Comparison of ENCODE assay signal across 27 cellular contexts in genomic region chr9:123789893-123790292, GRCh38.
"Had no signal": no experiment of that assay in that cellular context is flagged by ENCODE, and none has a peak within 500 bp of the region (broad histone marks: within the 10 kb centered on the region; RNA-seq: fewer than 3 reads in every experiment).

No MANE protein-coding gene starts in this region.

- H3K27ac ChIP-seq: dorsolateral prefrontal cortex, psoas muscle, stomach, thyroid gland, vagina had no signal

- H3K36me3 ChIP-seq: stomach, thyroid gland, vagina had no signal

- H3K27ac Mint-ChIP-seq: memory B cell; mesothelial cell of epicardium; naive B cell; natural killer cell treated with Interleukin-12 subunit alpha and Interleukin-12 subunit beta and Interleukin-15 and Interleukin-18, amount 100 ng/mL, for 72 hours had no signal

- H3K27me3 Mint-ChIP-seq: memory B cell, naive B cell had no signal

- H3K9me3 ChIP-seq: mucosa of descending colon, psoas muscle, stomach, thyroid gland, vagina had no signal

- H3K36me3 Mint-ChIP-seq: mesothelial cell of epicardium had no signal

- H3K4me3 Mint-ChIP-seq: memory B cell; mesothelial cell of epicardium; naive B cell; natural killer cell treated with Interleukin-12 subunit alpha and Interleukin-12 subunit beta and Interleukin-15 and Interleukin-18, amount 100 ng/mL, for 72 hours; neural crest cell had no signal

- DNase-seq: dorsolateral prefrontal cortex; effector CD4-positive, alpha-beta T cell; head of caudate nucleus; kidney; mucosa of descending colon; naive B cell; nucleus accumbens; posterior cingulate gyrus; psoas muscle; right cardiac atrium; small intestine; stimulated activated CD4-positive, alpha-beta T cell treated with anti-CD3 and anti-CD28 coated beads, Interleukin-15, amount 100 ng/mL, for 24 hours; stimulated activated CD4-positive, alpha-beta T cell treated with anti-CD3 and anti-CD28 coated beads, Interleukin-4, amount 100 ng/mL, for 1 hour; stimulated activated CD8-positive, alpha-beta memory T cell treated with anti-CD3 and anti-CD28 coated beads, Interleukin-4, amount 100 ng/mL, for 48 hours; stimulated activated naive CD4-positive, alpha-beta T cell treated with Interleukin-2 at 50 U/mL for 16 hours; stomach; thyroid gland; trophoblast cell had no signal

- H3K4me3 ChIP-seq: dorsolateral prefrontal cortex, lung, mucosa of descending colon, psoas muscle, stomach, thyroid gland, vagina had no signal

- H3K27me3 ChIP-seq: dorsolateral prefrontal cortex, stomach, thyroid gland, vagina had no signal

- H3K4me1 Mint-ChIP-seq: memory B cell, naive B cell had no signal

- H3K4me1 ChIP-seq: psoas muscle, stomach, vagina had no signal

- FAIRE-seq: colon, frontal cortex, kidney, small intestine had no signal

- ATAC-seq: left lobe of liver; mucosa of descending colon; natural killer cell treated with Interleukin-12 subunit alpha and Interleukin-12 subunit beta and Interleukin-15 and Interleukin-18, amount 100 ng/mL, for 72 hours; psoas muscle; right cardiac atrium had no signal

- H3K9me3 Mint-ChIP-seq: memory B cell; mesothelial cell of epicardium; naive B cell; natural killer cell treated with Interleukin-12 subunit alpha and Interleukin-12 subunit beta and Interleukin-15 and Interleukin-18, amount 100 ng/mL, for 72 hours; neural crest cell had no signal
